ENCODE assay signal across 8 cellular contexts in genomic region chr7:157228864-157229422, GRCh38.
DNase-seq lines count a peak whose midpoint lies in the region; ATAC-seq lines count a peak whose summit lies in the region.

No MANE protein-coding gene starts in this region.

- peaks cover 6% of the 10 kb centered on the region for H3K4me1 Mint-ChIP-seq in activated CD4-positive, alpha-beta memory T cell treated with anti-CD3 and anti-CD28 coated beads for 36 hours (ENCODE audit: low read depth)

- H3K4me3 Mint-ChIP-seq in activated CD4-positive, alpha-beta memory T cell treated with anti-CD3 and anti-CD28 coated beads for 36 hours = no peak overlapping the region

- no peak overlapping the region for H3K27ac Mint-ChIP-seq in activated CD4-positive, alpha-beta memory T cell treated with anti-CD3 and anti-CD28 coated beads for 36 hours

- intact Hi-C loops in activated CD4-positive, alpha-beta memory T cell treated with anti-CD3 and anti-CD28 coated beads for 36 hours (cut with micrococcal nuclease) = no loop called here

- H3K36me3 Mint-ChIP-seq in activated CD4-positive, alpha-beta memory T cell treated with anti-CD3 and anti-CD28 coated beads for 36 hours = peaks cover 33% of the 10 kb centered on the region

- H3K9me3 Mint-ChIP-seq in activated CD4-positive, alpha-beta memory T cell treated with anti-CD3 and anti-CD28 coated beads for 36 hours = no peaks in the 10 kb centered on the region

- peak; percentile 72 for ATAC-seq in left lobe of liver
- ATAC-seq in HG03439 (IDR thresholded peaks at IDR 0.05; ENCODE audit: unreplicated experiment) = no peak

- CTCF ChIA-PET in activated CD4-positive, alpha-beta memory T cell treated with anti-CD3 and anti-CD28 coated beads for 36 hours (lab: Charles Lee) = interaction anchor here (1.0 kb wide), 1 partner anchor 45 kb away, joined by 3 read pairs; no protein-coding TSS in a partner anchor

- DNase-seq in NCI-H2107 treated with DMSO at 0.1 percent for 48 hours (lab: John Stamatoyannopoulos, UW; ENCODE audit: unreplicated experiment) (peak; percentile 14), NCI-H2107 (lab: John Stamatoyannopoulos, UW) (no peak), HT-29 (ENCODE audit: low spot score) (peak; percentile 42), left lobe of liver (ENCODE audit: low spot score) (no peak), COLO668 (lab: John Stamatoyannopoulos, UW; ENCODE audit: unreplicated experiment) (no peak), NOMO-1 treated with dmso at 0.1 percent for 144 hours (lab: John Stamatoyannopoulos, UW; ENCODE audit: unreplicated experiment) (no peak)
- DNase-seq in activated CD4-positive, alpha-beta memory T cell treated with anti-CD3 and anti-CD28 coated beads for 36 hours = peak; percentile 35

- POLR2A ChIA-PET in activated CD4-positive, alpha-beta memory T cell treated with anti-CD3 and anti-CD28 coated beads for 36 hours (lab: Charles Lee) = interaction anchor here (0.6 kb wide), 1 partner anchor 68 kb away, joined by 4 read pairs; no protein-coding TSS in a partner anchor

- no peaks in the 10 kb centered on the region for H3K27me3 Mint-ChIP-seq in activated CD4-positive, alpha-beta memory T cell treated with anti-CD3 and anti-CD28 coated beads for 36 hours

Comparison
In these comparisons a context has a peak if more than half of its experiments do, and no peak if none do; other contexts are left out.
1. DNase-seq: peak in NCI-H2107 treated with DMSO at 0.1 percent for 48 hours (single experiment), HT-29 (single experiment) and activated CD4-positive, alpha-beta memory T cell treated with anti-CD3 and anti-CD28 coated beads for 36 hours (single experiment); none in NCI-H2107 (single experiment), left lobe of liver (single experiment), COLO668 (single experiment) and NOMO-1 treated with dmso at 0.1 percent for 144 hours (single experiment).